Comparison of ENCODE assay signal across 16 cellular contexts in the genomic region with DNA sequence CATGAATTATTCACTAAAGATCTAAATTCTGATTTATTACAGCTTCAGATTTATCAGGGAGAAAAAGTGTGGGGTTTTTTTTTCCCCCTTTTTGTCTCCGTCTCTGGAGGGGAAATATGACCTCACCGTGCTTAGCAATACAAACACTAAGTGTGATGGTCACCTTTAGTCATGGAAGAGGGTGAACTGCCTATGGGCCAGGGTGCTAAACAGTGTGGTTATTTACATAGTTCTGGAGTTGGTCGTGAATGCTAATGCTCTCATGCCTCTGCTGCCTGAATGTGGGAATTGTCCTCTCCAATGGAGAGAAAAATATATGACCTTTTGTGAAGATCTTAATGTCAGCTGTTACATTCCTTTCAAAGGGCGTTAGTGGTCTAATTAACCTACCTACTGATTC. TPM values are rescaled to one million over a fixed set of nuclear protein-coding genes. Genes with fewer than 3 reads are reported as not detected.
A peak's percentile ranks its signal among the peaks of the same experiment; 100 is the strongest.
DNase-seq lines count a peak whose midpoint lies in the region; ATAC-seq and TF ChIP-seq lines count a peak whose summit lies in the region.
"Had no signal": no experiment of that assay in that cellular context is flagged by ENCODE, and none has a peak within 500 bp of the region (broad histone marks: within the 10 kb centered on the region; RNA-seq: fewer than 3 reads in every experiment).

No MANE protein-coding gene starts in this region.

- H3K4me1 ChIP-seq in breast epithelium, result no peaks in the 10 kb centered on the region
- peaks cover 0 to 29% of the 10 kb centered on the region in 2 donors for H3K4me1 ChIP-seq in thoracic aorta (ENCODE audit: control insufficient read depth in 1 of 2, low read depth in 2 of 2)
- H3K4me1 ChIP-seq in CD4-positive, alpha-beta memory T cell (ENCODE audit: insufficient read depth, low read length), result no peaks in the 10 kb centered on the region
- H3K4me1 ChIP-seq in hepatocyte (ENCODE audit: insufficient read depth), result no peaks in the 10 kb centered on the region
- H3K4me1 ChIP-seq: upper lobe of right lung had no signal

- H3K9me2 ChIP-seq in hepatocyte (replicated peaks; ENCODE audit: insufficient read depth), result no peaks in the 10 kb centered on the region

- H4K20me1 ChIP-seq in hepatocyte (ENCODE audit: insufficient read depth, poor library complexity, severe bottlenecking), result no peaks in the 10 kb centered on the region

- H3K4me3 Mint-ChIP-seq in MCF 10A (ENCODE audit: unreplicated experiment), result no peak overlapping the region
- H3K4me3 Mint-ChIP-seq in CD4-positive, alpha-beta memory T cell, result no peak overlapping the region
- H3K4me3 Mint-ChIP-seq: activated T-helper 1 cell treated with anti-CD3 and anti-CD28 coated beads, Interleukin-12 subunit alpha, Interleukin-12 subunit beta, Interleukin-2, Interleukin-4 antibody, amounts not matched to agents 30 ng/mL and 10 ng/mL and 1 ng/mL, durations not matched to agents 14 hours and 24 hours and 36 hours; naive B cell; stimulated activated effector memory CD8-positive, alpha-beta T cell treated with anti-CD3 and anti-CD28 coated beads, Interleukin-12 subunit alpha, Interleukin-12 subunit beta, amount 100 ng/mL, for 72 hours; T-helper 2 cell treated with Interferon-gamma antibody and Interleukin-4, amounts not matched to agents 5 μg/mL and 100 μg/mL, for 36 hours had no signal

- peaks cover 46% of the 10 kb centered on the region for H3K4me1 Mint-ChIP-seq in MCF 10A (ENCODE audit: insufficient read depth, unreplicated experiment)
- H3K4me1 Mint-ChIP-seq in CD4-positive, alpha-beta memory T cell, result peaks cover 0 to 4% (median under 1%) of the 10 kb centered on the region in 4 donors
- H3K4me1 Mint-ChIP-seq: naive B cell; stimulated activated effector memory CD8-positive, alpha-beta T cell treated with anti-CD3 and anti-CD28 coated beads, Interleukin-12 subunit alpha, Interleukin-12 subunit beta, amount 100 ng/mL, for 72 hours had no signal

- H3K36me3 Mint-ChIP-seq in MCF 10A (ENCODE audit: insufficient read depth, unreplicated experiment), result no peaks in the 10 kb centered on the region
- H3K36me3 Mint-ChIP-seq in CD4-positive, alpha-beta memory T cell, result peaks cover 0 to 2% of the 10 kb centered on the region in 2 donors
- H3K36me3 Mint-ChIP-seq: naive B cell; stimulated activated effector memory CD8-positive, alpha-beta T cell treated with anti-CD3 and anti-CD28 coated beads, Interleukin-12 subunit alpha, Interleukin-12 subunit beta, amount 100 ng/mL, for 72 hours had no signal

- H3K27me3 Mint-ChIP-seq in MCF 10A (ENCODE audit: insufficient read depth, unreplicated experiment), result no peaks in the 10 kb centered on the region
- H3K27me3 Mint-ChIP-seq in CD4-positive, alpha-beta memory T cell, result peaks cover 17 to 22% of the 10 kb centered on the region in 2 donors

- H3K27me3 ChIP-seq in breast epithelium (no peaks in the 10 kb centered on the region), thoracic aorta (replicated peaks; ENCODE audit: insufficient read depth) (no peaks in the 10 kb centered on the region), hepatocyte (no peaks in the 10 kb centered on the region)
- no peaks in the 10 kb centered on the region for H3K27me3 ChIP-seq in CD4-positive, alpha-beta memory T cell (ENCODE audit: insufficient read depth, low read length)
- H3K27me3 ChIP-seq: upper lobe of right lung had no signal

- WGBS in hepatocyte (ENCODE audit: low lambda C conversion rate, missing lambda C conversion rate), result 60% methylated on average over 4 of the region's 4 CpGs

- intact Hi-C loops in MCF 10A (cut with micrococcal nuclease) (no loop called here), breast epithelium (cut with DNase I; ENCODE audit: low total_unique reads) (loop anchor here (5.0 kb wide), 1 partner anchor 1166 kb away; no protein-coding TSS in a partner anchor)
- intact Hi-C loops in CD4-positive, alpha-beta memory T cell (cut with micrococcal nuclease), result no loop called here

- H3K9me3 ChIP-seq in breast epithelium (peaks cover 0 to 3% of the 10 kb centered on the region in 2 donors), thoracic aorta (no peaks in the 10 kb centered on the region), hepatocyte (ENCODE audit: low read depth) (no peaks in the 10 kb centered on the region)
- no peaks in the 10 kb centered on the region for H3K9me3 ChIP-seq in CD4-positive, alpha-beta memory T cell (ENCODE audit: control insufficient read depth in 1 of 2, low read length in 2 of 2)

- POLR2A ChIA-PET in MCF 10A (lab: Yijun Ruan, JAX), result interaction anchor here (0.7 to 0.8 kb wide), 4 partner anchors 47 to 795 kb away, joined by 3 read pairs; no protein-coding TSS in a partner anchor
- POLR2A ChIA-PET in CD4-positive, alpha-beta memory T cell (lab: Charles Lee; ENCODE audit: partially characterized antibody), result no interaction called here

- no peak overlapping the region for H3K27ac ChIP-seq in breast epithelium
- H3K27ac ChIP-seq in epithelial cell of prostate, result peak overlapping the region; percentile 65
- H3K27ac ChIP-seq in thoracic aorta, result peak overlapping the region; percentile 2 to 39
- no peak overlapping the region for H3K27ac ChIP-seq in CD4-positive, alpha-beta memory T cell (ENCODE audit: low read depth, low read length)
- no peak overlapping the region for H3K27ac ChIP-seq in hepatocyte
- H3K27ac ChIP-seq: upper lobe of right lung had no signal

- H3K36me3 ChIP-seq in breast epithelium (no peaks in the 10 kb centered on the region), thoracic aorta (no peaks in the 10 kb centered on the region), hepatocyte (replicated peaks; ENCODE audit: insufficient read depth, low read depth) (no peaks in the 10 kb centered on the region)
- H3K36me3 ChIP-seq in CD4-positive, alpha-beta memory T cell (ENCODE audit: insufficient read depth, low read length), result no peaks in the 10 kb centered on the region
- H3K36me3 ChIP-seq: upper lobe of right lung had no signal

- H3K27ac Mint-ChIP-seq in MCF 10A (ENCODE audit: low read depth, unreplicated experiment), result peak overlapping the region; percentile 96
- no peak overlapping the region for H3K27ac Mint-ChIP-seq in CD4-positive, alpha-beta memory T cell
- H3K27ac Mint-ChIP-seq: activated T-helper 1 cell treated with anti-CD3 and anti-CD28 coated beads, Interleukin-12 subunit alpha, Interleukin-12 subunit beta, Interleukin-2, Interleukin-4 antibody, amounts not matched to agents 30 ng/mL and 10 ng/mL and 1 ng/mL, durations not matched to agents 14 hours and 24 hours and 36 hours; naive B cell; stimulated activated effector memory CD8-positive, alpha-beta T cell treated with anti-CD3 and anti-CD28 coated beads, Interleukin-12 subunit alpha, Interleukin-12 subunit beta, amount 100 ng/mL, for 72 hours; T-helper 2 cell treated with Interferon-gamma antibody and Interleukin-4, amounts not matched to agents 5 μg/mL and 100 μg/mL, for 36 hours had no signal

- H3K79me2 ChIP-seq in hepatocyte, result no peaks in the 10 kb centered on the region

- H3K4me2 ChIP-seq in hepatocyte, result no peak overlapping the region

- peak; percentile 49 for DNase-seq in MCF 10A (ENCODE audit: unreplicated experiment)
- no peak for DNase-seq in breast epithelium (ENCODE audit: low spot score in 2 of 2)
- peak; percentile 42 for DNase-seq in NCI-H69 (lab: John Stamatoyannopoulos, UW)
- no peak for DNase-seq in epithelial cell of prostate (ENCODE audit: low read depth, low spot score)
- no peak for DNase-seq in thoracic aorta (ENCODE audit: low spot score)
- no peak for DNase-seq in CD4-positive, alpha-beta memory T cell
- DNase-seq in NCI-H1105 (lab: John Stamatoyannopoulos, UW), result no peak
- no peak for DNase-seq in hepatocyte (ENCODE audit: low spot score)
- DNase-seq: anterior cingulate cortex; naive B cell; NCI-H187; stimulated activated CD4-positive, alpha-beta T cell treated with anti-CD3 and anti-CD28 coated beads, Interleukin-4, amount 100 ng/mL, for 24 hours; upper lobe of right lung had no signal

- no peaks in the 10 kb centered on the region for H3K9me3 Mint-ChIP-seq in MCF 10A (ENCODE audit: unreplicated experiment)
- H3K9me3 Mint-ChIP-seq in CD4-positive, alpha-beta memory T cell, result peaks cover 2 to 25% (median 12%) of the 10 kb centered on the region in 8 donors
- H3K9me3 Mint-ChIP-seq: activated T-helper 1 cell treated with anti-CD3 and anti-CD28 coated beads, Interleukin-12 subunit alpha, Interleukin-12 subunit beta, Interleukin-2, Interleukin-4 antibody, amounts not matched to agents 30 ng/mL and 10 ng/mL and 1 ng/mL, durations not matched to agents 14 hours and 24 hours and 36 hours; stimulated activated effector memory CD8-positive, alpha-beta T cell treated with anti-CD3 and anti-CD28 coated beads, Interleukin-12 subunit alpha, Interleukin-12 subunit beta, amount 100 ng/mL, for 72 hours had no signal

- BruUV-seq in MCF 10A (replicated peaks; lab: Mats Ljungman, UMichigan), result no TSS peak

- ATAC-seq in thoracic aorta (ENCODE audit: insufficient number of reproducible peaks, low FRiP score, low read depth), result no peak
- ATAC-seq: stimulated activated effector memory CD8-positive, alpha-beta T cell treated with anti-CD3 and anti-CD28 coated beads, Interleukin-12 subunit alpha, Interleukin-12 subunit beta, amount 100 ng/mL, for 72 hours; upper lobe of right lung had no signal

- CTCF ChIA-PET in MCF 10A (lab: Yijun Ruan, JAX), result interaction anchor here (0.6 to 1.3 kb wide), 3 partner anchors 32 to 426 kb away, joined by 4 read pairs; no protein-coding TSS in a partner anchor
- CTCF ChIA-PET in CD4-positive, alpha-beta memory T cell (lab: Charles Lee; ENCODE audit: partially characterized antibody), result no interaction called here

- TF ChIP-seq POLR2A in breast epithelium (IDR thresholded peaks at IDR 0.05), result no peak

- H3K4me3 ChIP-seq in breast epithelium (no peak overlapping the region), thoracic aorta (no peak overlapping the region), hepatocyte (no peak overlapping the region)
- H3K4me3 ChIP-seq in CD4-positive, alpha-beta memory T cell (ENCODE audit: low read length in 2 of 2), result no peak overlapping the region
- H3K4me3 ChIP-seq: upper lobe of right lung had no signal

- H2AFZ ChIP-seq in hepatocyte, result no peak overlapping the region

- TF ChIP-seq CTCF in MCF 10A (IDR thresholded peaks at IDR 0.05; ENCODE audit: unreplicated experiment) (no peak), breast epithelium (IDR thresholded peaks at IDR 0.05) (no peak), thoracic aorta (IDR thresholded peaks at IDR 0.05) (no peak), hepatocyte (IDR thresholded peaks at IDR 0.05; ENCODE audit: poor library complexity) (no peak)

RNA-seq across cellular contexts. Expression of gene MSI2, which starts 44.8 kb away (rescaled TPM):
- total RNA-seq in MCF 10A (2022) (52.4 and 60.6 TPM in 2 replicates), breast epithelium (10 to 100 TPM; 13.4 to 89.1 (median 71.1) TPM), thoracic aorta (10 to 100 TPM; 32.1 to 46.2 TPM), hepatocyte (57.3 and 60.6 TPM in 2 replicates)
- total RNA-seq in CD4-positive, alpha-beta memory T cell, result 100 to 1,000 TPM; 107 to 110 TPM
- polyA plus RNA-seq in CD4-positive, alpha-beta memory T cell, result 1 to 10 TPM; 2.1 to 4.0 TPM
- 14.3 and 16.1 TPM in 2 replicates for polyA plus RNA-seq in hepatocyte

Comparison
In these comparisons a context has a peak if more than half of its experiments do, and no peak if none do; other contexts are left out.
1. DNase-seq: peak in MCF 10A (single experiment) and NCI-H69 (single experiment); none in breast epithelium (0 of 2), epithelial cell of prostate (single experiment), thoracic aorta (single experiment), CD4-positive, alpha-beta memory T cell (0 of 5), NCI-H1105 (single experiment) and hepatocyte (single experiment).
2. H3K27ac ChIP-seq: peak in epithelial cell of prostate (single experiment) and thoracic aorta (2 of 2); none in breast epithelium (0 of 2), CD4-positive, alpha-beta memory T cell (single experiment) and hepatocyte (single experiment).